Comparison of ENCODE assay signal across 11 cellular contexts in genomic region chr17:78126895-78127239, GRCh38. TPM values are rescaled to one million over a fixed set of nuclear protein-coding genes. Genes with fewer than 3 reads are reported as not detected.
DNase-seq lines count a peak whose midpoint lies in the region; ATAC-seq and TF ChIP-seq lines count a peak whose summit lies in the region.
"Had no signal": no experiment of that assay in that cellular context is flagged by ENCODE, and none has a peak within 500 bp of the region (broad histone marks: within the 10 kb centered on the region; RNA-seq: fewer than 3 reads in every experiment).

No MANE protein-coding gene starts in this region.

- TF ChIP-seq EP300 in stomach (IDR thresholded peaks at IDR 0.05) = no peak

- intact Hi-C loops in stomach (cut with DNase I; ENCODE audit: low total_unique reads) = no loop called here

- no peaks in the 10 kb centered on the region for H3K27me3 ChIP-seq in layer of hippocampus (ENCODE audit: control insufficient read depth, insufficient read depth, low read length)
- peaks cover 0 to 39% (median 4%) of the 10 kb centered on the region in 3 donors for H3K27me3 ChIP-seq in stomach

- no peaks in the 10 kb centered on the region for H3K9me3 Mint-ChIP-seq in T-helper 2 cell treated with Interferon-gamma antibody and Interleukin-4, amounts not matched to agents 5 μg/mL and 100 μg/mL, for 36 hours
- no peaks in the 10 kb centered on the region for H3K9me3 Mint-ChIP-seq in activated T-helper 17 cell treated with anti-CD3 and anti-CD28 coated beads, Interleukin-2, amount 50 U/mL, for 72 hours

- no peak for TF ChIP-seq CTCF in stomach (IDR thresholded peaks at IDR 0.05)

- no peaks in the 10 kb centered on the region for H3K9me3 ChIP-seq in stomach

- H3K27ac ChIP-seq in layer of hippocampus (ENCODE audit: low read depth, low read length) (peak overlapping the region; percentile 97), stomach (peak overlapping the region in 4 of 5 donors; percentile 77 to 91 (median 84))

- DNase-seq in T-helper 2 cell treated with Interferon-gamma antibody and Interleukin-4, amounts not matched to agents 5 μg/mL and 100 μg/mL, for 36 hours (ENCODE audit: low spot score) = no peak
- DNase-seq in T-helper 2 cell (no peak), stomach (no peak)
- DNase-seq: NCI-H226 had no signal

- peaks cover 56% of the 10 kb centered on the region for H3K36me3 Mint-ChIP-seq in T-helper 2 cell treated with Interferon-gamma antibody and Interleukin-4, amounts not matched to agents 5 μg/mL and 100 μg/mL, for 36 hours (ENCODE audit: low read depth)
- peaks cover 82% of the 10 kb centered on the region for H3K36me3 Mint-ChIP-seq in activated T-helper 17 cell treated with anti-CD3 and anti-CD28 coated beads, Interleukin-2, amount 50 U/mL, for 72 hours (ENCODE audit: low read depth)

- H3K36me3 ChIP-seq in stomach = peaks cover 4 to 44% (median 31%) of the 10 kb centered on the region in 4 donors

- no peak for TF ChIP-seq POLR2A in stomach (IDR thresholded peaks at IDR 0.05)

- no peak for ATAC-seq in activated T-helper 17 cell treated with anti-CD3 and anti-CD28 coated beads, Interleukin-2, amount 50 U/mL, for 72 hours (replicated peaks)
- ATAC-seq in HG03135 (IDR thresholded peaks at IDR 0.05; ENCODE audit: unreplicated experiment) (no peak), GM18498 (IDR thresholded peaks at IDR 0.05; ENCODE audit: unreplicated experiment) (no peak), GM19324 (IDR thresholded peaks at IDR 0.05; ENCODE audit: low FRiP score, unreplicated experiment) (no peak)

- peak overlapping the region in 3 of 4 donors; percentile 71 to 88 (median 72) for H3K4me3 ChIP-seq in stomach

- peaks cover 50 to 89% (median 67%) of the 10 kb centered on the region in 4 donors for H3K4me1 ChIP-seq in stomach

- H3K4me3 Mint-ChIP-seq in T-helper 2 cell treated with Interferon-gamma antibody and Interleukin-4, amounts not matched to agents 5 μg/mL and 100 μg/mL, for 36 hours = peak overlapping the region; percentile 93
- H3K4me3 Mint-ChIP-seq in activated T-helper 17 cell treated with anti-CD3 and anti-CD28 coated beads, Interleukin-2, amount 50 U/mL, for 72 hours = peak overlapping the region; percentile 88

- H3K4me1 Mint-ChIP-seq in T-helper 2 cell treated with Interferon-gamma antibody and Interleukin-4, amounts not matched to agents 5 μg/mL and 100 μg/mL, for 36 hours (ENCODE audit: low read depth) = peaks cover 48% of the 10 kb centered on the region
- H3K4me1 Mint-ChIP-seq in activated T-helper 17 cell treated with anti-CD3 and anti-CD28 coated beads, Interleukin-2, amount 50 U/mL, for 72 hours = peaks cover 24% of the 10 kb centered on the region

- H3K27me3 Mint-ChIP-seq in T-helper 2 cell treated with Interferon-gamma antibody and Interleukin-4, amounts not matched to agents 5 μg/mL and 100 μg/mL, for 36 hours (ENCODE audit: low read depth) = no peaks in the 10 kb centered on the region
- no peaks in the 10 kb centered on the region for H3K27me3 Mint-ChIP-seq in activated T-helper 17 cell treated with anti-CD3 and anti-CD28 coated beads, Interleukin-2, amount 50 U/mL, for 72 hours

- 31 to 85% (median 69%) methylated on average over 2 to 6 of the region's 6 CpGs for WGBS in stomach, 5 donors

- peak overlapping the region; percentile 85 for H3K27ac Mint-ChIP-seq in T-helper 2 cell treated with Interferon-gamma antibody and Interleukin-4, amounts not matched to agents 5 μg/mL and 100 μg/mL, for 36 hours
- peak overlapping the region; percentile 81 for H3K27ac Mint-ChIP-seq in activated T-helper 17 cell treated with anti-CD3 and anti-CD28 coated beads, Interleukin-2, amount 50 U/mL, for 72 hours

RNA-seq across cellular contexts. Expression of gene TMC6, which starts 1.7 kb away (rescaled TPM):
- total RNA-seq in activated T-helper 17 cell treated with anti-CD3 and anti-CD28 coated beads, Interleukin-2, amount 50 U/mL, for 72 hours = 100 to 1,000 TPM; 165 to 351 TPM
- 100 to 1,000 TPM in 1 of 5 donors, 10 to 100 TPM in 4; 29.9 to 223 (median 46.1) TPM for total RNA-seq in stomach
- polyA plus RNA-seq in stomach = 10 to 100 TPM in 2 of 3 donors, 1 to 10 TPM in 1; 9.2 to 43.5 (median 17.9) TPM

RNA-seq across cellular contexts. Expression of gene TMC8, which starts 3.7 kb away (rescaled TPM):
- total RNA-seq in activated T-helper 17 cell treated with anti-CD3 and anti-CD28 coated beads, Interleukin-2, amount 50 U/mL, for 72 hours = 100 to 1,000 TPM; 126 to 250 TPM
- total RNA-seq in stomach = 10 to 100 TPM in 2 of 5 donors, 1 to 10 TPM in 3; 4.1 to 19.8 (median 7.8) TPM
- 1 to 10 TPM; 1.6 to 3.3 (median 2.4) TPM for polyA plus RNA-seq in stomach

RNA-seq across cellular contexts. Expression of gene C17orf99, which starts 19.3 kb away (rescaled TPM):
- under 1 TPM; 0.67 to 0.82 TPM for total RNA-seq in activated T-helper 17 cell treated with anti-CD3 and anti-CD28 coated beads, Interleukin-2, amount 50 U/mL, for 72 hours
- total RNA-seq in stomach = not detected
- polyA plus RNA-seq in stomach = under 1 TPM in 1 of 3 donors, not detected in 2; 0.08 TPM
- total RNA-seq: A172; activated CD8-positive, alpha-beta memory T cell treated with anti-CD3 and anti-CD28 coated beads for 36 hours had no signal

RNA-seq across cellular contexts. Expression of gene SYNGR2, which starts 41.5 kb away (rescaled TPM):
- 100 to 1,000 TPM in 1 of 2 donors, 10 to 100 TPM in 1; 90.4 to 118 TPM for total RNA-seq in activated T-helper 17 cell treated with anti-CD3 and anti-CD28 coated beads, Interleukin-2, amount 50 U/mL, for 72 hours
- total RNA-seq in stomach = 100 to 1,000 TPM in 1 of 5 donors, 10 to 100 TPM in 4; 28.6 to 219 (median 44.9) TPM
- polyA plus RNA-seq in stomach = 100 to 1,000 TPM in 1 of 3 donors, 10 to 100 TPM in 2; 36.0 to 151 (median 71.7) TPM

RNA-seq across cellular contexts. Expression of gene TK1, which starts 60.0 kb away (rescaled TPM):
- 100 to 1,000 TPM; 149 to 181 TPM for total RNA-seq in activated T-helper 17 cell treated with anti-CD3 and anti-CD28 coated beads, Interleukin-2, amount 50 U/mL, for 72 hours
- total RNA-seq in stomach = 10 to 100 TPM in 4 of 5 donors, 1 to 10 TPM in 1; 4.5 to 35.6 (median 17.8) TPM
- 10 to 100 TPM in 2 of 3 donors, 1 to 10 TPM in 1; 8.7 to 38.1 (median 17.7) TPM for polyA plus RNA-seq in stomach

Comparison
In these comparisons a context has a peak if more than half of its experiments do, and no peak if none do; other contexts are left out.
1. RNA of gene TMC8, which starts 3.7 kb away (total RNA-seq): 126 to 250 TPM in activated T-helper 17 cell treated with anti-CD3 and anti-CD28 coated beads, Interleukin-2, amount 50 U/mL, for 72 hours; 4.1 to 19.8 TPM in stomach; every median in the first group is over 4 times any median in the second.